Comparison of ENCODE assay signal across 8 cellular contexts in genomic region chr6:3455121-3455489, GRCh38. TPM values are rescaled to one million over a fixed set of nuclear protein-coding genes. Genes with fewer than 3 reads are reported as not detected.
DNase-seq lines count a peak whose midpoint lies in the region; ATAC-seq, FAIRE-seq and TF ChIP-seq lines count a peak whose summit lies in the region.

No MANE protein-coding gene starts in this region.

- H2BK15ac ChIP-seq in H1 (ENCODE audit: low read length): no peak overlapping the region

- H3K56ac ChIP-seq in H1 (replicated peaks; ENCODE audit: insufficient read length, low read depth, low read length): no peak overlapping the region

- H3K4me3 ChIP-seq in H1 (ENCODE audit: extremely low read depth in 1 of 4, insufficient read depth in 2 of 4, low read depth in 3 of 4, low read length in 4 of 4) (peak overlapping the region; percentile 57 to 69 (median 64)), ovary (peak overlapping the region; percentile 49)

- no peak overlapping the region for H3K4ac ChIP-seq in H1 (replicated peaks; ENCODE audit: insufficient read length, low read depth, low read length)

- no peak overlapping the region for H3K4me3 Mint-ChIP-seq in T-helper 17 cell

- no peak overlapping the region for H2BK20ac ChIP-seq in H1 (ENCODE audit: low read length)

- WGBS in H1 (ENCODE audit: extremely low coverage in 1 of 2, insufficient coverage in 1 of 2, insufficient read length in 1 of 2, insufficient replicate concordance in 2 of 2, low coverage in 1 of 2, low lambda C conversion rate in 2 of 2, missing lambda C conversion rate in 1 of 2), 2 experiments: 20% methylated on average over 9 of the region's 9 CpGs; no CpG with 5 or more reads in 1 of the 2 experiments
- 44 to 62% (median 62%) methylated on average over 9 of the region's 9 CpGs for WGBS in ovary, 3 donors

- no peak overlapping the region for H3K14ac ChIP-seq in H1 (ENCODE audit: insufficient read length)

- peaks cover 4% of the 10 kb centered on the region; the same call in 1 of the 2 replicates for H3K79me1 ChIP-seq in H1 (ENCODE audit: low read depth, low read length)

- DNase-seq in T-helper 17 cell: peak in 1 of 3 donors; percentile 26
- no peak for DNase-seq in H1 (ENCODE audit: low read depth in 1 of 2, low spot score in 2 of 2)
- DNase-seq in ovary: no peak
- no peak for DNase-seq in retina
- no peak for DNase-seq in activated CD4-positive, CD25-positive, alpha-beta regulatory T cell treated with anti-CD3 and anti-CD28 coated beads, Interleukin-2, amount 50 U/mL, for 72 hours

- H3K36me3 ChIP-seq in ES-I3 (ENCODE audit: insufficient read depth, low read length) (no peaks in the 10 kb centered on the region), H1 (ENCODE audit: control insufficient read depth in 2 of 4, insufficient read depth in 4 of 4, low read length in 3 of 4) (no peaks in the 10 kb centered on the region), ovary (no peaks in the 10 kb centered on the region)

- TF ChIP-seq POLR2A in H1 (IDR thresholded peaks at IDR 0.05; ENCODE audit: control extremely low read depth in 1 of 2, low read depth in 2 of 2, low read length in 2 of 2) (no peak), ovary (IDR thresholded peaks at IDR 0.05) (no peak)

- POLR2A ChIA-PET in H1 (lab: Charles Lee; ENCODE audit: partially characterized antibody): no interaction called here

- no peak overlapping the region for H3K23ac ChIP-seq in H1 (ENCODE audit: insufficient read length)

- TF ChIP-seq EP300 in H1 (IDR thresholded peaks at IDR 0.05; ENCODE audit: borderline replicate concordance in 1 of 2, low read depth in 2 of 2, low read length in 2 of 2) (no peak), ovary (IDR thresholded peaks at IDR 0.05) (no peak)

- H2BK12ac ChIP-seq in H1 (ENCODE audit: low read depth, low read length): no peak overlapping the region

- H3K27ac ChIP-seq in H1 (ENCODE audit: low read depth, low read length) (no peak overlapping the region), ovary (no peak overlapping the region)

- no peak overlapping the region for H2BK5ac ChIP-seq in H1 (ENCODE audit: low read depth, low read length)

- H3K9me3 ChIP-seq in ES-I3 (ENCODE audit: control insufficient read depth, insufficient read depth, low read length) (no peaks in the 10 kb centered on the region), T-helper 17 cell (ENCODE audit: control insufficient read depth, low read length, poor library complexity, severe bottlenecking) (no peaks in the 10 kb centered on the region), H1 (ENCODE audit: insufficient read depth in 2 of 2, low read depth in 1 of 2, low read length in 1 of 2) (no peaks in the 10 kb centered on the region), ovary (no peaks in the 10 kb centered on the region)

- no peak overlapping the region for H3K27ac Mint-ChIP-seq in T-helper 17 cell

- peaks cover 22% of the 10 kb centered on the region for H3K23me2 ChIP-seq in H1 (ENCODE audit: low read depth, low read length)

- no peak overlapping the region for H4K8ac ChIP-seq in H1 (ENCODE audit: extremely low read depth, insufficient read depth, low read length)

- no peak overlapping the region for H2AK5ac ChIP-seq in H1 (ENCODE audit: low read depth, low read length)

- H3K9ac ChIP-seq in ES-I3 (ENCODE audit: low read depth, low read length) (peak overlapping the region; percentile 75; the same call in 1 of the 2 replicates), H1 (replicated peaks in 1 of 4; ENCODE audit: extremely low read depth in 1 of 4, low read depth in 3 of 4, low read length in 3 of 4) (peak overlapping the region in 1 of 4 experiments; percentile 57; a peak in 1 of 7 replicates)

- H3K27me3 Mint-ChIP-seq in T-helper 17 cell: peaks cover 25% of the 10 kb centered on the region

- intact Hi-C loops in ovary (cut with DNase I): loop anchor here (5.0 to 10.0 kb wide), 6 partner anchors 170 to 282 kb away; no protein-coding TSS in a partner anchor

- FAIRE-seq in H1 (lab: Jason Lieb, UNC): no peak

- H3K27me3 ChIP-seq in H1 (replicated peaks in 1 of 4; ENCODE audit: control insufficient read depth in 3 of 4, extremely low read depth in 1 of 4, insufficient read depth in 3 of 4, low read length in 3 of 4) (peaks cover 2 to 25% (median 13%) of the 10 kb centered on the region in 4 experiments; a peak in 6 of 7 replicates), ovary (no peaks in the 10 kb centered on the region)

- H2AFZ ChIP-seq in H1 (ENCODE audit: low read length): no peak overlapping the region

- H4K91ac ChIP-seq in H1 (replicated peaks; ENCODE audit: insufficient read length, low read length): no peak overlapping the region

- no peak overlapping the region for H3K18ac ChIP-seq in H1 (ENCODE audit: extremely low read depth, low read length)

- peak; percentile 77 for ATAC-seq in T-helper 17 cell
- ATAC-seq in HG02885 (IDR thresholded peaks at IDR 0.05; ENCODE audit: poor library complexity, unreplicated experiment): no peak
- no peak for ATAC-seq in GM18858 (IDR thresholded peaks at IDR 0.05; ENCODE audit: unreplicated experiment)

- H3K4me1 Mint-ChIP-seq in T-helper 17 cell: peaks cover 9% of the 10 kb centered on the region

- CTCF ChIA-PET in H1 (lab: Charles Lee; ENCODE audit: partially characterized antibody): interaction anchor here (1.1 to 7.0 kb wide), 5 partner anchors 11 to 52 kb away, joined by 3 to 64 read pairs (median 6); no protein-coding TSS in a partner anchor

- H3K4me1 ChIP-seq in ES-I3 (ENCODE audit: insufficient read depth, low read length) (peaks cover 24% of the 10 kb centered on the region), H1 (replicated peaks in 1 of 4; ENCODE audit: control insufficient read depth in 3 of 4, insufficient read depth in 4 of 4, low read length in 3 of 4) (peaks cover 7 to 27% (median 22%) of the 10 kb centered on the region in 4 experiments), ovary (ENCODE audit: insufficient read depth) (peaks cover 8% of the 10 kb centered on the region)

- no peak for TF ChIP-seq RAD21 in H1 (IDR thresholded peaks at IDR 0.05 in 1 of 2, conservative IDR thresholded peaks at IDR 0.05 in 1 of 2; ENCODE audit: low read depth in 2 of 2, low read length in 2 of 2)

- peaks cover 4% of the 10 kb centered on the region for H3K36me3 Mint-ChIP-seq in T-helper 17 cell (ENCODE audit: low read depth)

- H4K20me1 ChIP-seq in H1 (replicated peaks in 1 of 2; ENCODE audit: control insufficient read depth in 1 of 2, insufficient read depth in 2 of 2, low read length in 2 of 2): peaks cover 17 to 21% of the 10 kb centered on the region in 2 experiments

- TF ChIP-seq CTCF in H1 (IDR thresholded peaks at IDR 0.05; ENCODE audit: control extremely low read depth in 1 of 3, insufficient read depth in 1 of 3, low read depth in 1 of 3, low read length in 3 of 3) (no peak), ovary (IDR thresholded peaks at IDR 0.05) (no peak)

- no peak overlapping the region for H2BK120ac ChIP-seq in H1 (replicated peaks; ENCODE audit: low read depth, low read length)

- peaks cover 5 to 54% of the 10 kb centered on the region in 2 experiments; a peak in 3 of 4 replicates for H3K79me2 ChIP-seq in H1 (ENCODE audit: control insufficient read depth in 1 of 2, insufficient read depth in 2 of 2, low read length in 2 of 2)

- no peak overlapping the region for H4K5ac ChIP-seq in H1 (ENCODE audit: insufficient read length, low read depth, low read length)

- H3K4me2 ChIP-seq in H1 (ENCODE audit: insufficient read depth in 1 of 2, low read depth in 2 of 2, low read length in 2 of 2): peak overlapping the region; percentile 98 to 99

TF ChIP-seq in H1, 55 proteins besides CTCF, POLR2A, EP300 and RAD21 (continues in another document):
- TF ChIP-seq TAF7 (optimal IDR thresholded peaks at IDR 0.05; ENCODE audit: borderline replicate concordance, low read depth, low read length) (no peak), SAP30 (IDR thresholded peaks at IDR 0.05; ENCODE audit: insufficient read depth, insufficient replicate concordance, low read length) (no peak), POLR2AphosphoS5 (IDR thresholded peaks at IDR 0.05; ENCODE audit: low read depth, low read length) (no peak), SIRT6 (IDR thresholded peaks at IDR 0.05; ENCODE audit: low read length) (no peak), CTBP2 (IDR thresholded peaks at IDR 0.05; ENCODE audit: borderline replicate concordance, insufficient read depth, insufficient read length, low read length) (no peak), SRF (IDR thresholded peaks at IDR 0.05; ENCODE audit: low read depth, low read length) (no peak)

RNA-seq across cellular contexts. Expression of gene SLC22A23, which starts 1.7 kb away (rescaled TPM):
- total RNA-seq in T-helper 17 cell: 1 to 10 TPM; 6.3 to 9.0 TPM
- total RNA-seq in H1 (2021; fragmentation: NEBNext Ultra II Directional; extraction: Animal tissue kit (Norgen Biotek cat#: 25700)): 37.1 and 38.4 TPM in 2 replicates
- 9.9 and 15.8 TPM in 2 replicates for polyA plus RNA-seq in H1 (2011; rRNA removed)
- 10.2 TPM for polyA plus RNA-seq in H1 (2011; cell fraction: cytosol; rRNA removed)
- 28.3 TPM for polyA plus RNA-seq in H1 (2011; cell fraction: nucleus; rRNA removed)
- 15.4 to 22.2 TPM (median 19.8 TPM) in 4 replicates for polyA plus RNA-seq in H1 (2012, experiment 1 of 2)
- polyA plus RNA-seq in H1 (2012, experiment 2 of 2): 11.3 TPM
- 26.5 TPM for polyA plus RNA-seq in H1 (2013, experiment 1 of 2)
- 28.3 TPM for polyA plus RNA-seq in H1 (2013, experiment 2 of 2)
- polyA minus RNA-seq in H1 (2011; rRNA and poly(A)+ RNA removed): 19.6 and 26.4 TPM in 2 replicates
- 18.3 TPM for polyA minus RNA-seq in H1 (2011; cell fraction: cytosol; rRNA and poly(A)+ RNA removed)
- 33.0 TPM for polyA minus RNA-seq in H1 (2011; cell fraction: nucleus; rRNA and poly(A)+ RNA removed)
- total RNA-seq in ovary: 10 to 100 TPM in 1 of 7 donors, 1 to 10 TPM in 6; 3.7 to 31.0 (median 6.9) TPM
- 1 to 10 TPM; 2.3 to 4.2 TPM for polyA plus RNA-seq in ovary
